ENCODE assay signal across 1 cellular context in genomic region chr6:12228447-12229146, GRCh38.
TF ChIP-seq lines count a peak whose summit lies in the region.

No MANE protein-coding gene starts in this region.

TF ChIP-seq in H1, 55 proteins besides CTCF, POLR2A, EP300 and RAD21 (continued from another document):
- TF ChIP-seq KDM4A (IDR thresholded peaks at IDR 0.05; ENCODE audit: low read depth, low read length, severe bottlenecking): no peak
- TF ChIP-seq SRF (IDR thresholded peaks at IDR 0.05; ENCODE audit: low read depth, low read length): no peak
- no peak for TF ChIP-seq SUZ12 (IDR thresholded peaks at IDR 0.05; ENCODE audit: low read length)
- no peak for TF ChIP-seq RFX5 (IDR thresholded peaks at IDR 0.05; ENCODE audit: borderline replicate concordance, low read depth, low read length)
- TF ChIP-seq SAP30 (IDR thresholded peaks at IDR 0.05; ENCODE audit: insufficient read depth, insufficient replicate concordance, low read length): no peak
- TF ChIP-seq TBP (IDR thresholded peaks at IDR 0.05; ENCODE audit: low read depth, low read length): no peak
- no peak for TF ChIP-seq RBBP5 (IDR thresholded peaks at IDR 0.05; ENCODE audit: borderline replicate concordance, low read depth, low read length)
- TF ChIP-seq TAF7 (optimal IDR thresholded peaks at IDR 0.05; ENCODE audit: borderline replicate concordance, low read depth, low read length): no peak
- TF ChIP-seq EZH2 (IDR thresholded peaks at IDR 0.05; ENCODE audit: low read depth, low read length, severe bottlenecking): no peak
- no peak for TF ChIP-seq GTF2F1 (IDR thresholded peaks at IDR 0.05; ENCODE audit: borderline replicate concordance, low read depth, low read length)
- TF ChIP-seq CHD1 (IDR thresholded peaks at IDR 0.05; ENCODE audit: low read depth, low read length): no peak
- TF ChIP-seq KDM1A (IDR thresholded peaks at IDR 0.05; ENCODE audit: borderline replicate concordance, low read length): no peak
- no peak for TF ChIP-seq MAFK (IDR thresholded peaks at IDR 0.05; ENCODE audit: low read depth, low read length)
